Comparison of ENCODE assay signal across 12 cellular contexts in the genomic region with DNA sequence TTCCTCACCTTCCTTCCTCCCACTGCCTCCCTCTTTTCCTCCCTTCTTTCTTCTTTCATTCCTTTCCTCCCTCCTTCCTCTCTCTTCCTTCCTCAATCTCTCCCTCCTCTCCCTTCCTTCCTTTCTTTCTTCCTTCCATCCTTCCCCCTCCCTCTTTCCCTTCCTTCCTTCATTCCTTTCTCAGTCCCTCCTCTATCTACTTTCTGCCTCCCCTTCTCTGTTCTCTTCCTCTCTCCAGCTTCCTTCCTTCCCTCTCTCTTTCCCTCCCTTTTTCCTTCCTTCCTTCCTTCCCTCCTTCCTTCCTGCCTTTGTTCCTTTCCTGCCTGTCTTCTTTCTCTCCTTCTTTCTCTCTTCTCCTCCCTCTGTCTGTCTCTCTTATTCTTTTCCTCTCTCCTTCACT. TPM values are rescaled to one million over a fixed set of nuclear protein-coding genes. Genes with fewer than 3 reads are reported as not detected.
"Had no signal": no experiment of that assay in that cellular context is flagged by ENCODE, and none has a peak within 500 bp of the region (broad histone marks: within the 10 kb centered on the region; RNA-seq: fewer than 3 reads in every experiment).

No MANE protein-coding gene starts in this region.

- DNase-seq: GM23248, GOT3, H7, IMR-90, Karpas-422, KBM-7 had no signal

- FAIRE-seq: HTR-8/SVneo had no signal

- ATAC-seq: HCT116 had no signal

- H3K27ac ChIP-seq: GM23248, KMS-11 had no signal

- H2AFZ ChIP-seq: GM23248 had no signal

- H3K9ac ChIP-seq: GM23248, KMS-11 had no signal

- H3K36me3 ChIP-seq: HAP-1 had no signal

- H3K4me2 ChIP-seq: KMS-11 had no signal

- H3K9me3 ChIP-seq: HAP-1 had no signal

- H3K4me1 ChIP-seq: HAP-1 had no signal

- H3K4me3 ChIP-seq: GM23248, HAP-1 had no signal

RNA-seq across cellular contexts. Expression of gene ASCL1, which starts 16.1 kb away (rescaled TPM):
- total RNA-seq: GM23248, H4, HT-29, IMR-90 had no signal
- polyA plus RNA-seq: GM23248, IMR-90 had no signal

RNA-seq across cellular contexts. Expression of gene PAH, which starts 56.5 kb away (rescaled TPM):
- total RNA-seq: GM23248, HT-29, IMR-90 had no signal
- polyA plus RNA-seq: GM23248, IMR-90 had no signal
